ENCODE assay signal across 37 cellular contexts in genomic region chr4:18406220-18406619, GRCh38.
"Had no signal": no experiment of that assay in that cellular context is flagged by ENCODE, and none has a peak within 500 bp of the region (broad histone marks: within the 10 kb centered on the region; RNA-seq: fewer than 3 reads in every experiment).

No MANE protein-coding gene starts in this region.

- H3K4me3 ChIP-seq: ascending aorta, breast epithelium had no signal

- H3K36me3 ChIP-seq: ascending aorta, brain microvascular endothelial cell, breast epithelium, WERI-Rb-1 had no signal

- H3K9me3 Mint-ChIP-seq: activated CD4-positive, alpha-beta memory T cell treated with anti-CD3 and anti-CD28 coated beads, Interleukin-2, amount 10 ng/mL, durations not matched to agents 7 days and 5 days; activated CD4-positive, alpha-beta T cell treated with anti-CD3 and anti-CD28 coated beads, Interleukin-2, amount 10 ng/mL, durations not matched to agents 7 days and 5 days; activated naive CD4-positive, alpha-beta T cell treated with anti-CD3 and anti-CD28 coated beads, Interleukin-2, amount 10 ng/mL, durations not matched to agents 7 days and 5 days; activated naive CD4-positive, alpha-beta T cell treated with anti-CD3 and anti-CD28 coated beads, Interleukin-2, amount 50 U/mL, for 24 hours; activated naive CD8-positive, alpha-beta T cell treated with anti-CD3 and anti-CD28 coated beads, Interleukin-2, amount 10 ng/mL, durations not matched to agents 7 days and 5 days; activated naive CD8-positive, alpha-beta T cell treated with anti-CD3 and anti-CD28 coated beads, Interleukin-2, amount 50 U/mL, for 24 hours; activated T-cell treated with anti-CD3 and anti-CD28 coated beads, Interleukin-2, amount 50 U/mL, for 24 hours; activated T-helper 2 cell treated with anti-CD3 and anti-CD28 coated beads, Interferon-gamma antibody, Interleukin-2, Interleukin-4, amounts not matched to agents 10 μg/mL and 5 μg/mL and 100 μg/mL, durations not matched to agents 14 hours and 24 hours and 36 hours; T-helper 1 cell treated with Interleukin-12 subunit alpha and Interleukin-12 subunit beta and Interleukin-4 antibody, amounts not matched to agents 30 μg/mL and 1 μg/mL, for 36 hours; T-helper 2 cell treated with Interferon-gamma antibody and Interleukin-4, amounts not matched to agents 5 μg/mL and 100 μg/mL, for 36 hours; WTC11 had no signal

- DNase-seq: activated CD4-positive, alpha-beta memory T cell treated with anti-CD3 and anti-CD28 coated beads, Interleukin-2, amount 10 ng/mL, durations not matched to agents 7 days and 5 days; activated CD4-positive, alpha-beta T cell treated with anti-CD3 and anti-CD28 coated beads for 1 hour; activated CD4-positive, alpha-beta T cell treated with anti-CD3 and anti-CD28 coated beads for 36 hours; activated CD4-positive, alpha-beta T cell treated with anti-CD3 and anti-CD28 coated beads for 48 hours; activated CD4-positive, alpha-beta T cell treated with anti-CD3 and anti-CD28 coated beads, Interleukin-2, amount 10 ng/mL, durations not matched to agents 7 days and 5 days; activated CD4-positive, alpha-beta T cell treated with anti-CD3 and anti-CD28 coated beads, Interleukin-2, amount 50 U/mL, for 48 hours; activated CD4-positive, CD25-positive, alpha-beta regulatory T cell; activated CD8-positive, alpha-beta memory T cell treated with anti-CD3 and anti-CD28 coated beads for 24 hours; activated CD8-positive, alpha-beta memory T cell treated with anti-CD3 and anti-CD28 coated beads, Interleukin-2, amount 10 ng/mL, durations not matched to agents 7 days and 5 days; activated CD8-positive, alpha-beta memory T cell treated with anti-CD3 and anti-CD28 coated beads, Interleukin-2, amount 50 U/mL, for 48 hours; activated CD8-positive, alpha-beta T cell treated with anti-CD3 and anti-CD28 coated beads, Interleukin-2, amount 10 ng/mL, durations not matched to agents 7 days and 5 days; activated effector memory CD4-positive, alpha-beta T cell treated with Interleukin-2 at 50 U/mL for 16 hours; activated gamma-delta T cell; activated naive CD4-positive, alpha-beta T cell treated with anti-CD3 and anti-CD28 coated beads, Interleukin-2, amount 10 ng/mL, durations not matched to agents 7 days and 5 days; activated naive CD4-positive, alpha-beta T cell treated with Interleukin-2 at 50 U/mL for 16 hours; activated naive CD8-positive, alpha-beta T cell treated with anti-CD3 and anti-CD28 coated beads, Interleukin-2, amount 10 ng/mL, durations not matched to agents 7 days and 5 days; activated naive CD8-positive, alpha-beta T cell treated with anti-CD3 and anti-CD28 coated beads, Interleukin-2, amount 50 U/mL, for 24 hours; activated T-cell treated with anti-CD3 and anti-CD28 coated beads, Interleukin-2, amount 50 U/mL, for 24 hours; activated T-cell treated with anti-CD3 and anti-CD28 coated beads, Interleukin-2, amount 50 U/mL, for 48 hours; amygdala; anterior cingulate cortex; brain microvascular endothelial cell; central memory CD4-positive, alpha-beta T cell; T-helper 1 cell; T-helper 2 cell; T-helper 9 cell; WERI-Rb-1 had no signal

- FAIRE-seq: TTC549 had no signal

- H3K27me3 ChIP-seq: ascending aorta, brain microvascular endothelial cell, breast epithelium had no signal

- H3K36me3 Mint-ChIP-seq: activated CD8-positive, alpha-beta memory T cell treated with anti-CD3 and anti-CD28 coated beads, Interleukin-2, amount 10 ng/mL, durations not matched to agents 7 days and 5 days; activated naive CD4-positive, alpha-beta T cell treated with anti-CD3 and anti-CD28 coated beads, Interleukin-2, amount 10 ng/mL, durations not matched to agents 7 days and 5 days; activated naive CD4-positive, alpha-beta T cell treated with anti-CD3 and anti-CD28 coated beads, Interleukin-2, amount 50 U/mL, for 24 hours; activated naive CD8-positive, alpha-beta T cell; activated naive CD8-positive, alpha-beta T cell treated with anti-CD3 and anti-CD28 coated beads, Interleukin-2, amount 10 ng/mL, durations not matched to agents 7 days and 5 days; WTC11 had no signal

- H3K4me1 ChIP-seq: ascending aorta, breast epithelium had no signal

- ATAC-seq: activated CD4-positive, alpha-beta T cell treated with anti-CD3 and anti-CD28 coated beads for 36 hours; activated CD4-positive, CD25-positive, alpha-beta regulatory T cell treated with anti-CD3 and anti-CD28 coated beads, Interleukin-2, amount 50 U/mL, for 24 hours; activated CD8-positive, alpha-beta memory T cell treated with anti-CD3 and anti-CD28 coated beads, Interleukin-2, amount 10 ng/mL, durations not matched to agents 7 days and 5 days; activated CD8-positive, alpha-beta T cell treated with anti-CD3 and anti-CD28 coated beads, Interleukin-2, amount 10 ng/mL, durations not matched to agents 7 days and 5 days; activated naive CD8-positive, alpha-beta T cell treated with anti-CD3 and anti-CD28 coated beads, Interleukin-2, amount 50 U/mL, for 24 hours; WTC11 had no signal

- H3K4me1 Mint-ChIP-seq: activated CD4-positive, alpha-beta memory T cell treated with anti-CD3 and anti-CD28 coated beads, Interleukin-2, amount 10 ng/mL, durations not matched to agents 7 days and 5 days; activated naive CD4-positive, alpha-beta T cell treated with anti-CD3 and anti-CD28 coated beads, Interleukin-2, amount 10 ng/mL, durations not matched to agents 7 days and 5 days; activated naive CD4-positive, alpha-beta T cell treated with anti-CD3 and anti-CD28 coated beads, Interleukin-2, amount 50 U/mL, for 24 hours; WTC11 had no signal

- H3K27ac ChIP-seq: ascending aorta, brain microvascular endothelial cell, breast epithelium, WERI-Rb-1 had no signal

- H3K27ac Mint-ChIP-seq: activated CD4-positive, alpha-beta memory T cell treated with anti-CD3 and anti-CD28 coated beads, Interleukin-2, amount 10 ng/mL, durations not matched to agents 7 days and 5 days; activated CD4-positive, alpha-beta T cell treated with anti-CD3 and anti-CD28 coated beads for 36 hours; activated CD4-positive, alpha-beta T cell treated with anti-CD3 and anti-CD28 coated beads, Interleukin-2, amount 10 ng/mL, durations not matched to agents 7 days and 5 days; activated CD8-positive, alpha-beta memory T cell treated with anti-CD3 and anti-CD28 coated beads, Interleukin-2, amount 10 ng/mL, durations not matched to agents 7 days and 5 days; activated CD8-positive, alpha-beta T cell treated with anti-CD3 and anti-CD28 coated beads, Interleukin-2, amount 10 ng/mL, durations not matched to agents 7 days and 5 days; activated naive CD4-positive, alpha-beta T cell treated with anti-CD3 and anti-CD28 coated beads, Interleukin-2, amount 10 ng/mL, durations not matched to agents 7 days and 5 days; activated naive CD4-positive, alpha-beta T cell treated with anti-CD3 and anti-CD28 coated beads, Interleukin-2, amount 50 U/mL, for 24 hours; activated naive CD8-positive, alpha-beta T cell; activated naive CD8-positive, alpha-beta T cell treated with anti-CD3 and anti-CD28 coated beads, Interleukin-2, amount 10 ng/mL, durations not matched to agents 7 days and 5 days; activated naive CD8-positive, alpha-beta T cell treated with anti-CD3 and anti-CD28 coated beads, Interleukin-2, amount 50 U/mL, for 24 hours; activated T-cell treated with anti-CD3 and anti-CD28 coated beads, Interleukin-2, amount 50 U/mL, for 24 hours; activated T-helper 2 cell treated with anti-CD3 and anti-CD28 coated beads, Interferon-gamma antibody, Interleukin-2, Interleukin-4, amounts not matched to agents 10 μg/mL and 5 μg/mL and 100 μg/mL, durations not matched to agents 14 hours and 24 hours and 36 hours; T-helper 1 cell treated with Interleukin-12 subunit alpha and Interleukin-12 subunit beta and Interleukin-4 antibody, amounts not matched to agents 30 μg/mL and 1 μg/mL, for 36 hours; T-helper 2 cell treated with Interferon-gamma antibody and Interleukin-4, amounts not matched to agents 5 μg/mL and 100 μg/mL, for 36 hours; WTC11 had no signal

- H3K27me3 Mint-ChIP-seq: activated CD4-positive, alpha-beta memory T cell treated with anti-CD3 and anti-CD28 coated beads, Interleukin-2, amount 10 ng/mL, durations not matched to agents 7 days and 5 days; activated CD4-positive, alpha-beta T cell treated with anti-CD3 and anti-CD28 coated beads, Interleukin-2, amount 10 ng/mL, durations not matched to agents 7 days and 5 days; activated CD8-positive, alpha-beta memory T cell treated with anti-CD3 and anti-CD28 coated beads, Interleukin-2, amount 10 ng/mL, durations not matched to agents 7 days and 5 days; activated naive CD4-positive, alpha-beta T cell treated with anti-CD3 and anti-CD28 coated beads, Interleukin-2, amount 10 ng/mL, durations not matched to agents 7 days and 5 days; activated naive CD4-positive, alpha-beta T cell treated with anti-CD3 and anti-CD28 coated beads, Interleukin-2, amount 50 U/mL, for 24 hours; activated naive CD8-positive, alpha-beta T cell treated with anti-CD3 and anti-CD28 coated beads, Interleukin-2, amount 10 ng/mL, durations not matched to agents 7 days and 5 days; activated naive CD8-positive, alpha-beta T cell treated with anti-CD3 and anti-CD28 coated beads, Interleukin-2, amount 50 U/mL, for 24 hours; activated T-cell treated with anti-CD3 and anti-CD28 coated beads, Interleukin-2, amount 50 U/mL, for 24 hours had no signal

- H3K4me3 Mint-ChIP-seq: activated CD4-positive, alpha-beta memory T cell treated with anti-CD3 and anti-CD28 coated beads, Interleukin-2, amount 10 ng/mL, durations not matched to agents 7 days and 5 days; activated CD4-positive, alpha-beta T cell treated with anti-CD3 and anti-CD28 coated beads for 36 hours; activated CD4-positive, alpha-beta T cell treated with anti-CD3 and anti-CD28 coated beads, Interleukin-2, amount 10 ng/mL, durations not matched to agents 7 days and 5 days; activated CD8-positive, alpha-beta memory T cell treated with anti-CD3 and anti-CD28 coated beads, Interleukin-2, amount 10 ng/mL, durations not matched to agents 7 days and 5 days; activated CD8-positive, alpha-beta T cell treated with anti-CD3 and anti-CD28 coated beads, Interleukin-2, amount 10 ng/mL, durations not matched to agents 7 days and 5 days; activated naive CD4-positive, alpha-beta T cell treated with anti-CD3 and anti-CD28 coated beads, Interleukin-2, amount 10 ng/mL, durations not matched to agents 7 days and 5 days; activated naive CD4-positive, alpha-beta T cell treated with anti-CD3 and anti-CD28 coated beads, Interleukin-2, amount 50 U/mL, for 24 hours; activated naive CD8-positive, alpha-beta T cell; activated naive CD8-positive, alpha-beta T cell treated with anti-CD3 and anti-CD28 coated beads, Interleukin-2, amount 10 ng/mL, durations not matched to agents 7 days and 5 days; activated naive CD8-positive, alpha-beta T cell treated with anti-CD3 and anti-CD28 coated beads, Interleukin-2, amount 50 U/mL, for 24 hours; activated T-cell treated with anti-CD3 and anti-CD28 coated beads, Interleukin-2, amount 50 U/mL, for 24 hours; T-helper 1 cell treated with Interleukin-12 subunit alpha and Interleukin-12 subunit beta and Interleukin-4 antibody, amounts not matched to agents 30 μg/mL and 1 μg/mL, for 36 hours; T-helper 2 cell treated with Interferon-gamma antibody and Interleukin-4, amounts not matched to agents 5 μg/mL and 100 μg/mL, for 36 hours; WTC11 had no signal

- H3K9me3 ChIP-seq: ascending aorta, breast epithelium had no signal
